ENCODE assay signal across 1 cellular context in the genomic region with DNA sequence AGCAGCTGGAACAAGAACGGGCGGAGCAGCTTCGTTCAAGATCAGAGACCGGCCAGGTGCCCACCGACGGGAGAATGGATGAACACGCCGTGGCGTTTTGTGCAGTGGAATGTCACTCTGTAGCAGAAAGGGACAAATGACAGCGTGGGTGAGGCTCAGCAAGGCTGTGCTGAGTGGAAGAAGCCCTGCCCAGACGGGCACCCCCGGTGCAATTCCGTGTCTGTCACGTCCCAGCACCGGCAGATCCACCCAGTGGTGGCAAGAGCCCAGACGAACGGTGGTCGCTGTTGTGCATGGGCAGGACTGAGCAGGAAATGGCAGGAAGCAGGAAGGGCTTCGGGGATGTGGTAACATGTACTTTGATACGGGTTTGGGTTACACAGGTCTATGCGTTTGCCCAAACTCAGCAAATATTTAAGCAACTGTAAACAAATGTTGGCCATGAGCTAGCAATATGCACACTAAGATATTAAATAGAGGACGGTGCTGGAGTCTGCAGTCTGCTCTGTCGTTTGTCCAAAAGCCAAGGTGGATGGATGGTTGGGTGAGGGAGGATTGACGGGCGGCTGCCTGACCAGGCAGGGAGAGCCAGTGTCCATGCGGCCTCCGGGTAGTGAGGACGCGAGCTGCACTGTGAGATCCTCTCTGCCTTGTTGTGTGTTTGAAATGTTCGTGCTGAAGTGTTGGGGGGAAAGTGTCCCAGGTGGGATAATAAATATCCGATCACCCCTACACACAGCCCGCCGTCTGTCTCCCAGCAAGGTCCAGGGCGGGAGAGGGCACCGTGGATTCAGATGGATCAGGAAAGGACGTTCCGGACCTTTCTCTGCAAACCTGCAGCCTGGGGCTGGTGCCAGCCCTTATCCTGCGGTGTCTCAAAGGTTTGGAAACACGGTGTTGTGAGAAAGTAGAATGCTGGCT.
TF ChIP-seq lines count a peak whose summit lies in the region.

No MANE protein-coding gene starts in this region.

TF ChIP-seq in HepG2, 621 proteins besides CTCF, POLR2A, EP300 and RAD21 (continued from another document and continues in another):
- TF ChIP-seq HIC2 (CRISPR knock-in tag; IDR thresholded peaks at IDR 0.05; ENCODE audit: low read depth) (peak; percentile 91), ZNF703 (CRISPR knock-in tag; IDR thresholded peaks at IDR 0.05; ENCODE audit: borderline replicate concordance) (peak; percentile 60; the same call in 1 of the 2 replicates), ZNF276 (CRISPR knock-in tag; IDR thresholded peaks at IDR 0.05; ENCODE audit: low read depth) (no peak), ZNF230 (CRISPR knock-in tag; IDR thresholded peaks at IDR 0.05) (peak; percentile 69; the same call in 1 of the 2 replicates), ZSCAN5A (CRISPR knock-in tag; IDR thresholded peaks at IDR 0.05; ENCODE audit: borderline replicate concordance) (0 out of 2 replicates have a peak, but pooled peaks have one; percentile 90), CBX1 (IDR thresholded peaks at IDR 0.05; ENCODE audit: low read depth) (no peak), ATF5 (CRISPR knock-in tag; IDR thresholded peaks at IDR 0.05; ENCODE audit: low read depth) (peak; percentile 94), RNF219 (CRISPR knock-in tag; IDR thresholded peaks at IDR 0.05) (no peak; the same call in 1 of the 2 replicates), POLR2G (IDR thresholded peaks at IDR 0.05; ENCODE audit: low read depth, low read length) (peak; percentile 64), JDP2 (CRISPR knock-in tag; IDR thresholded peaks at IDR 0.05; ENCODE audit: borderline replicate concordance) (peak; percentile 58; the same call in 1 of the 2 replicates), STAT5B (CRISPR knock-in tag; IDR thresholded peaks at IDR 0.05) (0 out of 2 replicates have a peak, but pooled peaks have one; percentile 27), ZNF430 (CRISPR knock-in tag; IDR thresholded peaks at IDR 0.05) (peak; percentile 80; the same call in 1 of the 2 replicates), ZNF317 (CRISPR knock-in tag; IDR thresholded peaks at IDR 0.05) (peak; percentile 86), ARID5B (CRISPR knock-in tag; IDR thresholded peaks at IDR 0.05) (peak; percentile 95), CENPX (CRISPR knock-in tag; IDR thresholded peaks at IDR 0.05) (no peak), IRF1 (CRISPR knock-in tag; IDR thresholded peaks at IDR 0.05; ENCODE audit: low read depth) (no peak), ZNF468 (CRISPR knock-in tag; IDR thresholded peaks at IDR 0.05) (no peak), ZFP90 (CRISPR knock-in tag; IDR thresholded peaks at IDR 0.05; ENCODE audit: borderline replicate concordance) (peak; percentile 86), ZNF766 (CRISPR knock-in tag; IDR thresholded peaks at IDR 0.05; ENCODE audit: borderline replicate concordance) (peak; percentile 42), ZNF496 (CRISPR knock-in tag; IDR thresholded peaks at IDR 0.05; ENCODE audit: insufficient replicate concordance) (no peak), ZFX (CRISPR knock-in tag; IDR thresholded peaks at IDR 0.05; ENCODE audit: low read depth) (peak; percentile 52; the same call in 1 of the 2 replicates), PCBP1 (IDR thresholded peaks at IDR 0.05; ENCODE audit: borderline replicate concordance, low read depth, low read length) (no peak), XRCC5 (optimal IDR thresholded peaks at IDR 0.05; ENCODE audit: low read length) (peak; percentile 93), TCF7 (IDR thresholded peaks at IDR 0.05; ENCODE audit: low read depth) (no peak), KLF13 (CRISPR knock-in tag; IDR thresholded peaks at IDR 0.05) (no peak), ZSCAN12 (CRISPR knock-in tag; IDR thresholded peaks at IDR 0.05) (no peak; the same call in 1 of the 2 replicates), ZZZ3 (CRISPR knock-in tag; IDR thresholded peaks at IDR 0.05; ENCODE audit: borderline replicate concordance) (no peak), FOXP1 (IDR thresholded peaks at IDR 0.05) (peak; percentile 88; the same call in 1 of the 2 replicates), FOXP1 (CRISPR knock-in tag; IDR thresholded peaks at IDR 0.05) (peak; percentile 92), RFXAP (CRISPR knock-in tag; IDR thresholded peaks at IDR 0.05; ENCODE audit: borderline replicate concordance) (peak; percentile 72), ZNF784 (CRISPR knock-in tag; IDR thresholded peaks at IDR 0.05; ENCODE audit: borderline replicate concordance) (no peak)
- TF ChIP-seq, protein P1, sequence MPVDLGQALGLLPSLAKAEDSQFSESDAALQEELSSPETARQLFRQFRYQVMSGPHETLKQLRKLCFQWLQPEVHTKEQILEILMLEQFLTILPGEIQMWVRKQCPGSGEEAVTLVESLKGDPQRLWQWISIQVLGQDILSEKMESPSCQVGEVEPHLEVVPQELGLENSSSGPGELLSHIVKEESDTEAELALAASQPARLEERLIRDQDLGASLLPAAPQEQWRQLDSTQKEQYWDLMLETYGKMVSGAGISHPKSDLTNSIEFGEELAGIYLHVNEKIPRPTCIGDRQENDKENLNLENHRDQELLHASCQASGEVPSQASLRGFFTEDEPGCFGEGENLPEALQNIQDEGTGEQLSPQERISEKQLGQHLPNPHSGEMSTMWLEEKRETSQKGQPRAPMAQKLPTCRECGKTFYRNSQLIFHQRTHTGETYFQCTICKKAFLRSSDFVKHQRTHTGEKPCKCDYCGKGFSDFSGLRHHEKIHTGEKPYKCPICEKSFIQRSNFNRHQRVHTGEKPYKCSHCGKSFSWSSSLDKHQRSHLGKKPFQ (CRISPR knock-in tag; IDR thresholded peaks at IDR 0.05; ENCODE audit: insufficient replicate concordance): peak; percentile 50
- TF ChIP-seq, protein P2, sequence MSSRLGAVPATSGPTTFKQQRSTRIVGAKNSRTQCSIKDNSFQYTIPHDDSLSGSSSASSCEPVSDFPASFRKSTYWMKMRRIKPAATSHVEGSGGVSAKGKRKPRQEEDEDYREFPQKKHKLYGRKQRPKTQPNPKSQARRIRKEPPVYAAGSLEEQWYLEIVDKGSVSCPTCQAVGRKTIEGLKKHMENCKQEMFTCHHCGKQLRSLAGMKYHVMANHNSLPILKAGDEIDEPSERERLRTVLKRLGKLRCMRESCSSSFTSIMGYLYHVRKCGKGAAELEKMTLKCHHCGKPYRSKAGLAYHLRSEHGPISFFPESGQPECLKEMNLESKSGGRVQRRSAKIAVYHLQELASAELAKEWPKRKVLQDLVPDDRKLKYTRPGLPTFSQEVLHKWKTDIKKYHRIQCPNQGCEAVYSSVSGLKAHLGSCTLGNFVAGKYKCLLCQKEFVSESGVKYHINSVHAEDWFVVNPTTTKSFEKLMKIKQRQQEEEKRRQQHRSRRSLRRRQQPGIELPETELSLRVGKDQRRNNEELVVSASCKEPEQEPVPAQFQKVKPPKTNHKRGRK (CRISPR knock-in tag; IDR thresholded peaks at IDR 0.05): no peak; the same call in 1 of the 2 replicates
